Comparison of ENCODE assay signal across 11 cellular contexts in the genomic region with DNA sequence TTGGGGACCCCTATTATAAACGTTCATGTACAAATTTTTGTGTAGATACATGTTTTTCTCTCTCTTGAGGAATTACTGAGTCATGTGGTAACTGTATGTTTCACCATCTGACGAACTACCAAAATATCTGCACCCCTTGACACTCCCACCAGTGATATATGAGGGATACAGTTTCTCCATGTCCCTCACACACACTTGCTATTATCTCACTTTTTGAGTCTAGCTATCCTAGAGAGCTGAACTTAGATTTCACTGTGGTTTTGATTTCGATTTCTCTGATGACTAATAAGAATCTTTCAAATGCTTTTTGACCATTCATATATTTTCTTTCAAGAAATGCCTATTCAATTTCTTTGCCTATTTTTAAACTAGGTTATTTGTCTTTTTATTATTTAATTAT.
A peak's percentile ranks its signal among the peaks of the same experiment; 100 is the strongest.
DNase-seq lines count a peak whose midpoint lies in the region; ATAC-seq, FAIRE-seq and TF ChIP-seq lines count a peak whose summit lies in the region.
"Had no signal": no experiment of that assay in that cellular context is flagged by ENCODE, and none has a peak within 500 bp of the region (broad histone marks: within the 10 kb centered on the region; RNA-seq: fewer than 3 reads in every experiment).

No MANE protein-coding gene starts in this region.

- WGBS in right cardiac atrium: 38% methylated on average over 3 of the region's 3 CpGs
- WGBS in thyroid gland, 2 donors: 74 to 75% methylated on average over 3 of the region's 3 CpGs
- 39 to 41% methylated on average over 3 of the region's 3 CpGs for WGBS in pancreas, 2 donors

- H3K36me3 ChIP-seq in thyroid gland (no peaks in the 10 kb centered on the region), pancreas (no peaks in the 10 kb centered on the region)

- H3K27me3 ChIP-seq in right cardiac atrium (ENCODE audit: control insufficient read depth, insufficient read depth) (no peaks in the 10 kb centered on the region), thyroid gland (no peaks in the 10 kb centered on the region), pancreas (no peaks in the 10 kb centered on the region)

- intact Hi-C loops in right cardiac atrium (cut with DNase I): loop anchor here in 3 of 4 donors (5.0 to 10.0 kb wide), 2 partner anchors 242 to 355 kb away; a partner anchor contains a TSS
- intact Hi-C loops in thyroid gland (cut with DNase I): loop anchor here (5.0 to 10.0 kb wide), 2 partner anchors 72 to 255 kb away; no protein-coding TSS in a partner anchor
- intact Hi-C loops in pancreas (cut with DNase I): no loop called here

- H3K4me1 ChIP-seq in right cardiac atrium (ENCODE audit: control insufficient read depth, insufficient read depth, low read length) (no peaks in the 10 kb centered on the region), thyroid gland (no peaks in the 10 kb centered on the region), pancreas (no peaks in the 10 kb centered on the region)

- no peaks in the 10 kb centered on the region for H3K9me3 ChIP-seq in right cardiac atrium (ENCODE audit: control insufficient read depth, low read length)
- no peaks in the 10 kb centered on the region for H3K9me3 ChIP-seq in thyroid gland
- no peaks in the 10 kb centered on the region for H3K9me3 ChIP-seq in pancreas

- TF ChIP-seq POLR2A in thyroid gland (IDR thresholded peaks at IDR 0.05): no peak

- peak; percentile 56 for ATAC-seq in GM18519 (IDR thresholded peaks at IDR 0.05; ENCODE audit: low FRiP score, unreplicated experiment)
- no peak for ATAC-seq in right cardiac atrium
- ATAC-seq in pancreas: no peak

- peak overlapping the region; percentile 70 for H3K27ac ChIP-seq in epithelial cell of prostate
- no peak overlapping the region for H3K27ac ChIP-seq in right cardiac atrium (ENCODE audit: low read length)
- no peak overlapping the region for H3K27ac ChIP-seq in thyroid gland
- no peak overlapping the region for H3K27ac ChIP-seq in pancreas

- H3K4me3 ChIP-seq in right cardiac atrium (ENCODE audit: low read length): no peak overlapping the region
- no peak overlapping the region for H3K4me3 ChIP-seq in thyroid gland (replicated peaks in 1 of 3)
- H3K4me3 ChIP-seq in pancreas: no peak overlapping the region

- TF ChIP-seq CTCF in thyroid gland (IDR thresholded peaks at IDR 0.05): no peak
- TF ChIP-seq CTCF in pancreas (IDR thresholded peaks at IDR 0.05): no peak

- FAIRE-seq in pancreas (lab: Jason Lieb, UNC): no peak
- FAIRE-seq: H1 had no signal

- peak; percentile 77 for DNase-seq in HCEC 1CT
- peak; percentile 76 for DNase-seq in HS-5 (ENCODE audit: low read depth)
- DNase-seq in epithelial cell of prostate (ENCODE audit: low read depth, low spot score): no peak
- DNase-seq in right cardiac atrium: no peak
- no peak for DNase-seq in thyroid gland
- no peak for DNase-seq in dermis blood vessel endothelial cell
- DNase-seq in pancreas: no peak
- DNase-seq: activated naive CD8-positive, alpha-beta T cell treated with anti-CD3 and anti-CD28 coated beads for 36 hours; naive B cell had no signal

Comparison
In these comparisons a context has a peak if more than half of its experiments do, and no peak if none do; other contexts are left out.
1. DNase-seq: peak in HCEC 1CT (single experiment) and HS-5 (single experiment); none in epithelial cell of prostate (single experiment), right cardiac atrium (0 of 3), thyroid gland (0 of 2), dermis blood vessel endothelial cell (single experiment) and pancreas (0 of 6).
2. intact Hi-C loops: an anchor here in right cardiac atrium (5.0 to 10.0 kb wide) and thyroid gland (5.0 to 10.0 kb wide); none called in pancreas.